In the genomic region with DNA sequence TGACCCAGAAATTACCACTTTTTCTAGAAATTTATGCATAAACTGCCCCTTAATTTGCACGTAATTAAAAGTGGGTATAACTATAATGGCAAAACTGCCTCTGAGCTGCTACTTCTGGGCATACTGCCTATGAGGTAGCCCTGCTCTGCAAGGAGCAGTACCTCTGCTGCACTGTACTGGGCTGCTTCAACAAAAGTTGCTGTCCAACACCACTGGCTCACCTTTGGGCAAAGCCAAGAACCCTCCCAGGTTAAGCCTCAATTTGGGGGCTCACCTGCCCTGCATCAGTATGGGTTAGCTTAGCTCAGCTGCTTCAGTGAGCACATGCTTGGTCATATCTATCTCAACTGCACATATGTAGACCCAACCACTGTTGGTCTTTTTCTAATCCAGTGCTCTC, we compare ENCODE assay signal across 1 cellular context.
TF ChIP-seq lines count a peak whose summit lies in the region.

No MANE protein-coding gene starts in this region.

TF ChIP-seq in GM23338, 12 proteins besides CTCF, POLR2A, EP300 and RAD21:
- peak; percentile 31 for TF ChIP-seq REST (IDR thresholded peaks at IDR 0.05; ENCODE audit: unreplicated experiment)
- no peak for TF ChIP-seq JUNB (IDR thresholded peaks at IDR 0.05; ENCODE audit: unreplicated experiment)
